Comparison of ENCODE assay signal across 16 cellular contexts in the genomic region with DNA sequence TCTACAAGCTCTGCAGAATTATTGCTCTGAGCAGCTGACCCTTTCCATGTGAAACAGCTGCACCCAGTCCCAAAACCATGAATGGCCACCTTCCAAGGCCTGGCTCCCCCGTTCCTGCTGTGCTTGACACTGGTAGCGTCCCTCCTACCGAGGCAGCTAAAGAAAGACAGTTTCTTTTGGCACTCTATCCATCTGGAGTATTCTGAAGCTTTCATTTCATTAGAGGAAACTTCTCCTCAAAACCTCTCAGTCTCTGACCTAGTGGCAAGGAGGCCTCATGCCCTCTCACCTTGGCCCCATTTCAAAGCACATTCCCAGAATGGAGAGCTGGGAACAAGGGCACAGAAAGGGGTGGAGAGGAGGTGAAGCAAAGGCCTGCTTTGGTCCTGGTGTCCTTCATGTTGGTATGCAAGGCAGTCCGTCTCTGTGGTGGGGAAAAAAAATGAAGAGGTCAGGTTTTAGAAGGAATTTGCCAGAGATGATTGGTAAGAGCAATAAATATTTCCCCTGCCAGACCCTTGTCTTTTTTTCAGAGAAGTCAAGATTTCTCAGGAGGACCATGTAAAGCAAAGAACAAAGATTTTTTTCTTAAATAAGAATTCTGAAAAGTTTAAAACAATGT.
A peak's percentile ranks its signal among the peaks of the same experiment; 100 is the strongest.
DNase-seq lines count a peak whose midpoint lies in the region; ATAC-seq and TF ChIP-seq lines count a peak whose summit lies in the region.
"Had no signal": no experiment of that assay in that cellular context is flagged by ENCODE, and none has a peak within 500 bp of the region (broad histone marks: within the 10 kb centered on the region; RNA-seq: fewer than 3 reads in every experiment).

No MANE protein-coding gene starts in this region.

- DNase-seq in AG08396 (ENCODE audit: low spot score) (peak; percentile 3), astrocyte of the cerebellum (ENCODE audit: low read depth) (peak; percentile 12), hepatocyte (ENCODE audit: low spot score) (no peak), sigmoid colon (no peak), upper lobe of left lung (no peak), glomerular visceral epithelial cell (ENCODE audit: extremely low spot score) (no peak)
- DNase-seq: activated naive CD8-positive, alpha-beta T cell treated with anti-CD3 and anti-CD28 coated beads, Interleukin-2, amount 10 ng/mL, durations not matched to agents 7 days and 5 days; CD8-positive, alpha-beta T cell; gastrocnemius medialis; midbrain; NCI-H82; Peyer's patch had no signal

- ATAC-seq in upper lobe of left lung (ENCODE audit: low FRiP score in 2 of 2) (no peak), HG02678 (IDR thresholded peaks at IDR 0.05; ENCODE audit: unreplicated experiment) (no peak)
- ATAC-seq in activated T-helper 17 cell treated with anti-CD3 and anti-CD28 coated beads, Interleukin-2, amount 50 U/mL, for 72 hours (replicated peaks): no peak
- ATAC-seq: A549; CD8-positive, alpha-beta T cell; gastrocnemius medialis had no signal

- no peak overlapping the region for H3K4me3 Mint-ChIP-seq in activated T-helper 17 cell treated with anti-CD3 and anti-CD28 coated beads, Interleukin-2, amount 50 U/mL, for 72 hours
- H3K4me3 Mint-ChIP-seq: activated naive CD8-positive, alpha-beta T cell treated with anti-CD3 and anti-CD28 coated beads, Interleukin-2, amount 10 ng/mL, durations not matched to agents 7 days and 5 days; CD8-positive, alpha-beta T cell; type B pancreatic cell had no signal

- H3K27ac ChIP-seq in hepatocyte: peak overlapping the region; percentile 7
- peak overlapping the region; percentile 23 to 77 (median 50) for H3K27ac ChIP-seq in sigmoid colon
- H3K27ac ChIP-seq in upper lobe of left lung: peak overlapping the region in 1 of 4 donors; percentile 38
- H3K27ac ChIP-seq: A549, gastrocnemius medialis had no signal

- no peaks in the 10 kb centered on the region for H3K9me3 Mint-ChIP-seq in activated T-helper 17 cell treated with anti-CD3 and anti-CD28 coated beads, Interleukin-2, amount 50 U/mL, for 72 hours
- H3K9me3 Mint-ChIP-seq: activated naive CD8-positive, alpha-beta T cell treated with anti-CD3 and anti-CD28 coated beads, Interleukin-2, amount 10 ng/mL, durations not matched to agents 7 days and 5 days; CD8-positive, alpha-beta T cell; type B pancreatic cell had no signal

- TF ChIP-seq EP300 in sigmoid colon (IDR thresholded peaks at IDR 0.05) (no peak), upper lobe of left lung (IDR thresholded peaks at IDR 0.05) (no peak)

- no peaks in the 10 kb centered on the region for H3K9me2 ChIP-seq in hepatocyte (replicated peaks; ENCODE audit: insufficient read depth)

- intact Hi-C loops in sigmoid colon (cut with DNase I): no loop called here

- peak overlapping the region; percentile 21 for H3K4me2 ChIP-seq in hepatocyte
- H3K4me2 ChIP-seq: A549 had no signal

- H4K20me1 ChIP-seq in hepatocyte (ENCODE audit: insufficient read depth, poor library complexity, severe bottlenecking): no peaks in the 10 kb centered on the region

- H3K27me3 ChIP-seq in hepatocyte (no peaks in the 10 kb centered on the region), sigmoid colon (no peaks in the 10 kb centered on the region), upper lobe of left lung (no peaks in the 10 kb centered on the region)
- H3K27me3 ChIP-seq: gastrocnemius medialis, Peyer's patch had no signal

- H3K4me1 ChIP-seq in hepatocyte (ENCODE audit: insufficient read depth) (peaks cover 12% of the 10 kb centered on the region), sigmoid colon (peaks cover 0 to 37% (median 19%) of the 10 kb centered on the region in 4 donors), upper lobe of left lung (peaks cover 0 to 7% (median 2%) of the 10 kb centered on the region in 4 donors)
- H3K4me1 ChIP-seq: A549, Peyer's patch had no signal

- H3K79me2 ChIP-seq in hepatocyte: no peaks in the 10 kb centered on the region

- TF ChIP-seq POLR2A in sigmoid colon (IDR thresholded peaks at IDR 0.05): no peak
- no peak for TF ChIP-seq POLR2A in upper lobe of left lung (IDR thresholded peaks at IDR 0.05)

- H3K4me3 ChIP-seq in astrocyte of the cerebellum (ENCODE audit: low read depth, low read length) (no peak overlapping the region), hepatocyte (no peak overlapping the region), sigmoid colon (no peak overlapping the region), upper lobe of left lung (no peak overlapping the region)
- H3K4me3 ChIP-seq: A549, gastrocnemius medialis, Peyer's patch had no signal

- no peak overlapping the region for H2AFZ ChIP-seq in hepatocyte

- no peaks in the 10 kb centered on the region for H3K27me3 Mint-ChIP-seq in activated T-helper 17 cell treated with anti-CD3 and anti-CD28 coated beads, Interleukin-2, amount 50 U/mL, for 72 hours
- H3K27me3 Mint-ChIP-seq: activated naive CD8-positive, alpha-beta T cell treated with anti-CD3 and anti-CD28 coated beads, Interleukin-2, amount 10 ng/mL, durations not matched to agents 7 days and 5 days; type B pancreatic cell had no signal

- no peaks in the 10 kb centered on the region for H3K36me3 ChIP-seq in hepatocyte (replicated peaks; ENCODE audit: insufficient read depth, low read depth)
- H3K36me3 ChIP-seq in sigmoid colon: peaks cover 5 to 9% (median 7%) of the 10 kb centered on the region in 4 donors
- H3K36me3 ChIP-seq in upper lobe of left lung: peaks cover 0 to 18% (median 0%) of the 10 kb centered on the region in 4 donors

- 85% methylated on average over 4 of the region's 4 CpGs for WGBS in hepatocyte (ENCODE audit: low lambda C conversion rate, missing lambda C conversion rate)
- WGBS in sigmoid colon, 2 donors: 71 to 83% methylated on average over 4 of the region's 4 CpGs
- 72 to 81% methylated on average over 4 of the region's 4 CpGs for WGBS in upper lobe of left lung, 2 donors

- TF ChIP-seq CTCF in astrocyte of the cerebellum (IDR thresholded peaks at IDR 0.05; ENCODE audit: low read depth, low read length, missing control alignments) (no peak), hepatocyte (IDR thresholded peaks at IDR 0.05; ENCODE audit: poor library complexity) (no peak), sigmoid colon (IDR thresholded peaks at IDR 0.05) (no peak), upper lobe of left lung (IDR thresholded peaks at IDR 0.05) (no peak)

- H3K27ac Mint-ChIP-seq in activated T-helper 17 cell treated with anti-CD3 and anti-CD28 coated beads, Interleukin-2, amount 50 U/mL, for 72 hours: no peak overlapping the region
- H3K27ac Mint-ChIP-seq: activated naive CD8-positive, alpha-beta T cell treated with anti-CD3 and anti-CD28 coated beads, Interleukin-2, amount 10 ng/mL, durations not matched to agents 7 days and 5 days; CD8-positive, alpha-beta T cell had no signal

- no peaks in the 10 kb centered on the region for H3K4me1 Mint-ChIP-seq in activated T-helper 17 cell treated with anti-CD3 and anti-CD28 coated beads, Interleukin-2, amount 50 U/mL, for 72 hours

- in situ Hi-C loops in astrocyte of the cerebellum (cut with HindIII; ENCODE audit: low sequenced_read_pairs): loop anchor here (10.0 kb wide), 1 partner anchor 303 kb away; no protein-coding TSS in a partner anchor

- no peaks in the 10 kb centered on the region for H3K9me3 ChIP-seq in hepatocyte (ENCODE audit: low read depth)
- H3K9me3 ChIP-seq in sigmoid colon: no peaks in the 10 kb centered on the region
- no peaks in the 10 kb centered on the region for H3K9me3 ChIP-seq in upper lobe of left lung
- H3K9me3 ChIP-seq: A549, gastrocnemius medialis, Peyer's patch had no signal

- peaks cover 37% of the 10 kb centered on the region for H3K36me3 Mint-ChIP-seq in activated T-helper 17 cell treated with anti-CD3 and anti-CD28 coated beads, Interleukin-2, amount 50 U/mL, for 72 hours (ENCODE audit: low read depth)

Comparison
In these comparisons a context has a peak if more than half of its experiments do, and no peak if none do; other contexts are left out.
1. DNase-seq: peak in AG08396 (single experiment) and astrocyte of the cerebellum (single experiment); none in hepatocyte (single experiment), sigmoid colon (single experiment), upper lobe of left lung (0 of 2) and glomerular visceral epithelial cell (single experiment).